ENCODE assay signal across 30 cellular contexts in genomic region chr3:133472889-133473288, GRCh38.
DNase-seq lines count a peak whose midpoint lies in the region; ATAC-seq, FAIRE-seq and TF ChIP-seq lines count a peak whose summit lies in the region.
"Had no signal": no experiment of that assay in that cellular context is flagged by ENCODE, and none has a peak within 500 bp of the region (broad histone marks: within the 10 kb centered on the region; RNA-seq: fewer than 3 reads in every experiment).

No MANE protein-coding gene starts in this region.

- H3K27ac ChIP-seq in CD4-positive, CD25-positive, alpha-beta regulatory T cell (ENCODE audit: insufficient read depth, low read length, poor library complexity, severe bottlenecking), result no peak overlapping the region
- H3K27ac ChIP-seq in endodermal cell (ENCODE audit: low read depth, low read length), result peak overlapping the region; percentile 21
- H3K27ac ChIP-seq: SJCRH30, WERI-Rb-1 had no signal

- peaks cover 37% of the 10 kb centered on the region for H3K4me1 ChIP-seq in CD4-positive, CD25-positive, alpha-beta regulatory T cell (ENCODE audit: control insufficient read depth, insufficient read depth, low read length, poor library complexity, severe bottlenecking)
- H3K4me1 ChIP-seq in endodermal cell (ENCODE audit: control insufficient read depth, insufficient read depth, low read length), result peaks cover 4% of the 10 kb centered on the region

- peak; percentile 53 for FAIRE-seq in GM19239 (lab: Jason Lieb, UNC)
- FAIRE-seq: endothelial cell of umbilical vein had no signal

- no peak overlapping the region for H3K4me3 ChIP-seq in CD4-positive, CD25-positive, alpha-beta regulatory T cell (ENCODE audit: low read depth, low read length)
- H3K4me3 ChIP-seq in endodermal cell (ENCODE audit: low read length), result no peak overlapping the region
- H3K4me3 ChIP-seq: gastroesophageal sphincter, tibial nerve had no signal

- no peaks in the 10 kb centered on the region for H3K9me3 ChIP-seq in CD4-positive, CD25-positive, alpha-beta regulatory T cell (ENCODE audit: control insufficient read depth in 2 of 2, low read length in 2 of 2)
- no peaks in the 10 kb centered on the region for H3K9me3 ChIP-seq in endodermal cell (ENCODE audit: control insufficient read depth, low read length)
- H3K9me3 ChIP-seq: gastroesophageal sphincter, SJCRH30, tibial nerve had no signal

- TF ChIP-seq CTCF in endodermal cell (conservative IDR thresholded peaks at IDR 0.05), result no peak

- 76 to 100% methylated on average over 1 to 6 of the region's 6 CpGs for WGBS in endodermal cell (ENCODE audit: insufficient coverage in 1 of 2, insufficient read length in 1 of 2), 2 experiments

- H3K36me3 Mint-ChIP-seq in CD4-positive, CD25-positive, alpha-beta regulatory T cell, result peaks cover 14% of the 10 kb centered on the region
- H3K36me3 Mint-ChIP-seq in endodermal cell (ENCODE audit: low read depth), result no peaks in the 10 kb centered on the region
- H3K36me3 Mint-ChIP-seq: activated naive CD4-positive, alpha-beta T cell treated with anti-CD3 and anti-CD28 coated beads, Interleukin-2, amount 50 U/mL, for 72 hours; immature natural killer cell had no signal

- no peaks in the 10 kb centered on the region for H3K27me3 Mint-ChIP-seq in CD4-positive, CD25-positive, alpha-beta regulatory T cell
- peaks cover 18% of the 10 kb centered on the region for H3K27me3 Mint-ChIP-seq in endodermal cell (ENCODE audit: insufficient read depth)
- H3K27me3 Mint-ChIP-seq: activated CD4-positive, alpha-beta T cell treated with anti-CD3 and anti-CD28 coated beads, Interleukin-2, amount 10 ng/mL, durations not matched to agents 24 days and 14 days; naive thymus-derived CD8-positive, alpha-beta T cell had no signal

- H3K4me3 Mint-ChIP-seq in CD4-positive, CD25-positive, alpha-beta regulatory T cell, result no peak overlapping the region
- H3K4me3 Mint-ChIP-seq in endodermal cell, result no peak overlapping the region
- H3K4me3 Mint-ChIP-seq: activated CD4-positive, alpha-beta T cell treated with anti-CD3 and anti-CD28 coated beads, Interleukin-2, amount 10 ng/mL, durations not matched to agents 24 days and 14 days; CD8-positive, alpha-beta T cell; immature natural killer cell; naive thymus-derived CD8-positive, alpha-beta T cell had no signal

- no peak overlapping the region for H3K9ac ChIP-seq in endodermal cell (ENCODE audit: extremely low read depth, low read length, poor library complexity, severe bottlenecking)

- H3K27me3 ChIP-seq in CD4-positive, CD25-positive, alpha-beta regulatory T cell (ENCODE audit: control insufficient read depth, insufficient read depth, low read length), result no peaks in the 10 kb centered on the region
- no peaks in the 10 kb centered on the region for H3K27me3 ChIP-seq in endodermal cell (ENCODE audit: control insufficient read depth, insufficient read depth, low read length, poor library complexity, severe bottlenecking)
- H3K27me3 ChIP-seq: dorsolateral prefrontal cortex, gastroesophageal sphincter, SJCRH30, tibial nerve had no signal

- H3K4me1 Mint-ChIP-seq in CD4-positive, CD25-positive, alpha-beta regulatory T cell, result peaks cover 23 to 53% (median 43%) of the 10 kb centered on the region in 4 donors
- peaks cover 24% of the 10 kb centered on the region for H3K4me1 Mint-ChIP-seq in endodermal cell
- H3K4me1 Mint-ChIP-seq: immature natural killer cell had no signal

- ATAC-seq in CD4-positive, CD25-positive, alpha-beta regulatory T cell (ENCODE audit: low read depth in 2 of 2), result no peak
- ATAC-seq in GM18858 (IDR thresholded peaks at IDR 0.05; ENCODE audit: unreplicated experiment) (no peak), HG03039 (IDR thresholded peaks at IDR 0.05; ENCODE audit: unreplicated experiment) (no peak), HG03439 (IDR thresholded peaks at IDR 0.05; ENCODE audit: unreplicated experiment) (no peak)
- ATAC-seq: activated naive CD4-positive, alpha-beta T cell treated with anti-CD3 and anti-CD28 coated beads, Interleukin-2, amount 50 U/mL, for 72 hours; CD8-positive, alpha-beta T cell; naive thymus-derived CD8-positive, alpha-beta T cell had no signal

- no peak for DNase-seq in CD4-positive, CD25-positive, alpha-beta regulatory T cell
- DNase-seq in GM19239 (ENCODE audit: insufficient read length, low spot score), result no peak
- peak; percentile 31 for DNase-seq in NCI-H748 treated with DMSO at 0.1 percent for 48 hours (lab: John Stamatoyannopoulos, UW)
- peak; percentile 55 for DNase-seq in endodermal cell
- DNase-seq in NCI-H69 (lab: John Stamatoyannopoulos, UW), result no peak
- DNase-seq: activated CD4-positive, alpha-beta T cell treated with anti-CD3 and anti-CD28 coated beads, Interleukin-2, amount 10 ng/mL, durations not matched to agents 24 days and 14 days; activated effector memory CD4-positive, alpha-beta T cell treated with Interleukin-2 at 50 U/mL for 16 hours; amygdala; CD8-positive, alpha-beta T cell; DMS 273 treated with DMSO at 0.1 percent for 48 hours; dorsolateral prefrontal cortex; hypothalamus; immature natural killer cell; left cardiac atrium; MV-4-11; naive thymus-derived CD8-positive, alpha-beta T cell; NCI-H146; NCI-H2171 treated with DMSO at 0.1 percent for 48 hours; RPMI8226; stimulated activated CD4-positive, alpha-beta T cell treated with anti-CD3 and anti-CD28 coated beads, Interleukin-15, amount 100 ng/mL, for 24 hours; stimulated activated CD4-positive, alpha-beta T cell treated with anti-CD3 and anti-CD28 coated beads, Interleukin-4, amount 100 ng/mL, for 4 hours; WERI-Rb-1 had no signal

- H3K27ac Mint-ChIP-seq in CD4-positive, CD25-positive, alpha-beta regulatory T cell, result peak overlapping the region; percentile 31 to 93 (median 49)
- no peak overlapping the region for H3K27ac Mint-ChIP-seq in endodermal cell
- H3K27ac Mint-ChIP-seq: activated CD4-positive, alpha-beta T cell treated with anti-CD3 and anti-CD28 coated beads, Interleukin-2, amount 10 ng/mL, durations not matched to agents 24 days and 14 days; activated naive CD4-positive, alpha-beta T cell treated with anti-CD3 and anti-CD28 coated beads, Interleukin-2, amount 50 U/mL, for 72 hours; CD8-positive, alpha-beta T cell; immature natural killer cell; naive thymus-derived CD8-positive, alpha-beta T cell had no signal

- H3K36me3 ChIP-seq in CD4-positive, CD25-positive, alpha-beta regulatory T cell (ENCODE audit: control insufficient read depth, insufficient read depth, low read length), result no peaks in the 10 kb centered on the region
- H3K36me3 ChIP-seq in endodermal cell (ENCODE audit: control insufficient read depth, insufficient read depth, low read length), result no peaks in the 10 kb centered on the region
- H3K36me3 ChIP-seq: gastroesophageal sphincter, SJCRH30, tibial nerve, WERI-Rb-1 had no signal

- H3K9me3 Mint-ChIP-seq in CD4-positive, CD25-positive, alpha-beta regulatory T cell, result peaks cover 0 to 1% (median 0%) of the 10 kb centered on the region in 7 donors
- no peaks in the 10 kb centered on the region for H3K9me3 Mint-ChIP-seq in endodermal cell
- H3K9me3 Mint-ChIP-seq: activated CD4-positive, alpha-beta T cell treated with anti-CD3 and anti-CD28 coated beads, Interleukin-2, amount 10 ng/mL, durations not matched to agents 24 days and 14 days; activated naive CD4-positive, alpha-beta T cell treated with anti-CD3 and anti-CD28 coated beads, Interleukin-2, amount 50 U/mL, for 72 hours; CD8-positive, alpha-beta T cell; immature natural killer cell; naive thymus-derived CD8-positive, alpha-beta T cell had no signal

Comparison
In these comparisons a context has a peak if more than half of its experiments do, and no peak if none do; other contexts are left out.
1. DNase-seq: peak in NCI-H748 treated with DMSO at 0.1 percent for 48 hours (single experiment) and endodermal cell (single experiment); none in CD4-positive, CD25-positive, alpha-beta regulatory T cell (0 of 3), GM19239 (single experiment) and NCI-H69 (single experiment).